8 cellular contexts compared by ENCODE assay signal in genomic region chr1:173190101-173190895, GRCh38. TPM values are rescaled to one million over a fixed set of nuclear protein-coding genes. Genes with fewer than 3 reads are reported as not detected.
DNase-seq lines count a peak whose midpoint lies in the region; ATAC-seq and TF ChIP-seq lines count a peak whose summit lies in the region.

No MANE protein-coding gene starts in this region.

- peak overlapping the region; percentile 57 to 74 (median 69) for H3K27ac ChIP-seq in upper lobe of left lung

- CTCF ChIA-PET in activated CD4-positive, alpha-beta memory T cell treated with anti-CD3 and anti-CD28 coated beads for 36 hours (lab: Charles Lee), result interaction anchor here (0.6 to 1.9 kb wide), 3 partner anchors 12 to 447 kb away, joined by 3 to 5 read pairs (median 3); no protein-coding TSS in a partner anchor

- 11 to 15% methylated on average over 10 of the region's 10 CpGs for WGBS in lower leg skin, 2 donors
- WGBS in upper lobe of left lung, 2 donors, result 30% methylated on average over 8 to 10 of the region's 10 CpGs

- no peaks in the 10 kb centered on the region for H3K27me3 ChIP-seq in upper lobe of left lung

- DNase-seq in DMS153 treated with DMSO at 0.1 percent for 48 hours (lab: John Stamatoyannopoulos, UW; ENCODE audit: unreplicated experiment) (peak; percentile 80), NCI-H1417 treated with DMSO at 0.1 percent for 48 hours (lab: John Stamatoyannopoulos, UW) (peak; percentile 38), chondrocyte (ENCODE audit: low spot score) (no peak), lower leg skin (ENCODE audit: low spot score in 2 of 2) (peak; percentile 88 to 95), upper lobe of left lung (peak in 1 of 2 donors; percentile 92), activated gamma-delta T cell treated with Interleukin-2 at 50 U/mL for 16 hours (no peak)
- no peak for DNase-seq in activated CD4-positive, alpha-beta memory T cell treated with anti-CD3 and anti-CD28 coated beads for 36 hours

- peaks cover 26% of the 10 kb centered on the region for H3K4me1 Mint-ChIP-seq in chondrocyte (ENCODE audit: low read depth)
- peaks cover 2% of the 10 kb centered on the region for H3K4me1 Mint-ChIP-seq in activated CD4-positive, alpha-beta memory T cell treated with anti-CD3 and anti-CD28 coated beads for 36 hours (ENCODE audit: low read depth)

- no peaks in the 10 kb centered on the region for H3K36me3 ChIP-seq in upper lobe of left lung

- H3K27ac Mint-ChIP-seq in chondrocyte (ENCODE audit: unreplicated experiment), result peak overlapping the region; percentile 90
- H3K27ac Mint-ChIP-seq in activated CD4-positive, alpha-beta memory T cell treated with anti-CD3 and anti-CD28 coated beads for 36 hours, result no peak overlapping the region

- peaks cover 9 to 17% (median 11%) of the 10 kb centered on the region in 4 donors for H3K4me1 ChIP-seq in upper lobe of left lung

- H3K4me3 ChIP-seq in lower leg skin (ENCODE audit: low read depth, poor library complexity, severe bottlenecking) (no peak overlapping the region), upper lobe of left lung (no peak overlapping the region)

- peaks cover 24% of the 10 kb centered on the region for H3K27me3 Mint-ChIP-seq in chondrocyte (ENCODE audit: low read depth)
- no peaks in the 10 kb centered on the region for H3K27me3 Mint-ChIP-seq in activated CD4-positive, alpha-beta memory T cell treated with anti-CD3 and anti-CD28 coated beads for 36 hours

- no peaks in the 10 kb centered on the region for H3K9me3 Mint-ChIP-seq in chondrocyte (ENCODE audit: low read depth)
- no peaks in the 10 kb centered on the region for H3K9me3 Mint-ChIP-seq in activated CD4-positive, alpha-beta memory T cell treated with anti-CD3 and anti-CD28 coated beads for 36 hours

- H3K36me3 Mint-ChIP-seq in chondrocyte (ENCODE audit: low read depth), result peaks cover 2% of the 10 kb centered on the region
- H3K36me3 Mint-ChIP-seq in activated CD4-positive, alpha-beta memory T cell treated with anti-CD3 and anti-CD28 coated beads for 36 hours, result no peaks in the 10 kb centered on the region

- peak in 1 of 4 donors; percentile 17 for TF ChIP-seq EP300 in upper lobe of left lung (IDR thresholded peaks at IDR 0.05)

- TF ChIP-seq POLR2A in lower leg skin (IDR thresholded peaks at IDR 0.05) (no peak), upper lobe of left lung (IDR thresholded peaks at IDR 0.05) (no peak)

- TF ChIP-seq CTCF in chondrocyte (IDR thresholded peaks at IDR 0.05) (no peak), lower leg skin (IDR thresholded peaks at IDR 0.05) (no peak), upper lobe of left lung (IDR thresholded peaks at IDR 0.05) (no peak)

- no peak overlapping the region for H3K4me3 Mint-ChIP-seq in chondrocyte (ENCODE audit: unreplicated experiment)
- H3K4me3 Mint-ChIP-seq in activated CD4-positive, alpha-beta memory T cell treated with anti-CD3 and anti-CD28 coated beads for 36 hours, result no peak overlapping the region

- H3K9me3 ChIP-seq in upper lobe of left lung, result no peaks in the 10 kb centered on the region

- intact Hi-C loops in lower leg skin (cut with DNase I; ENCODE audit: low total_unique reads), result no loop called here
- intact Hi-C loops in activated CD4-positive, alpha-beta memory T cell treated with anti-CD3 and anti-CD28 coated beads for 36 hours (cut with micrococcal nuclease), result no loop called here

- ATAC-seq in upper lobe of left lung (ENCODE audit: low FRiP score in 2 of 2), result peak; percentile 72 to 83
- ATAC-seq in HG03045 (IDR thresholded peaks at IDR 0.05; ENCODE audit: unreplicated experiment), result no peak

- POLR2A ChIA-PET in activated CD4-positive, alpha-beta memory T cell treated with anti-CD3 and anti-CD28 coated beads for 36 hours (lab: Charles Lee), result no interaction called here

RNA-seq across cellular contexts. Expression of gene TNFSF4, which starts 16.8 kb away (rescaled TPM):
- total RNA-seq in chondrocyte, result 0.54 to 1.1 TPM (median 0.77 TPM) in 3 replicates
- total RNA-seq in lower leg skin, result under 1 TPM; 0.08 to 0.89 (median 0.32) TPM
- total RNA-seq in upper lobe of left lung, result 1 to 10 TPM in 3 of 6 donors, under 1 TPM in 3; 0.46 to 1.5 (median 0.90) TPM
- total RNA-seq in activated CD4-positive, alpha-beta memory T cell treated with anti-CD3 and anti-CD28 coated beads for 36 hours, result under 1 TPM; 0.26 to 0.58 TPM

Comparison
In these comparisons a context has a peak if more than half of its experiments do, and no peak if none do; other contexts are left out.
1. DNase-seq: peak in DMS153 treated with DMSO at 0.1 percent for 48 hours (single experiment), NCI-H1417 treated with DMSO at 0.1 percent for 48 hours (single experiment) and lower leg skin (2 of 2); none in chondrocyte (single experiment), activated gamma-delta T cell treated with Interleukin-2 at 50 U/mL for 16 hours (single experiment) and activated CD4-positive, alpha-beta memory T cell treated with anti-CD3 and anti-CD28 coated beads for 36 hours (single experiment).